8 cellular contexts compared by ENCODE assay signal in the genomic region with DNA sequence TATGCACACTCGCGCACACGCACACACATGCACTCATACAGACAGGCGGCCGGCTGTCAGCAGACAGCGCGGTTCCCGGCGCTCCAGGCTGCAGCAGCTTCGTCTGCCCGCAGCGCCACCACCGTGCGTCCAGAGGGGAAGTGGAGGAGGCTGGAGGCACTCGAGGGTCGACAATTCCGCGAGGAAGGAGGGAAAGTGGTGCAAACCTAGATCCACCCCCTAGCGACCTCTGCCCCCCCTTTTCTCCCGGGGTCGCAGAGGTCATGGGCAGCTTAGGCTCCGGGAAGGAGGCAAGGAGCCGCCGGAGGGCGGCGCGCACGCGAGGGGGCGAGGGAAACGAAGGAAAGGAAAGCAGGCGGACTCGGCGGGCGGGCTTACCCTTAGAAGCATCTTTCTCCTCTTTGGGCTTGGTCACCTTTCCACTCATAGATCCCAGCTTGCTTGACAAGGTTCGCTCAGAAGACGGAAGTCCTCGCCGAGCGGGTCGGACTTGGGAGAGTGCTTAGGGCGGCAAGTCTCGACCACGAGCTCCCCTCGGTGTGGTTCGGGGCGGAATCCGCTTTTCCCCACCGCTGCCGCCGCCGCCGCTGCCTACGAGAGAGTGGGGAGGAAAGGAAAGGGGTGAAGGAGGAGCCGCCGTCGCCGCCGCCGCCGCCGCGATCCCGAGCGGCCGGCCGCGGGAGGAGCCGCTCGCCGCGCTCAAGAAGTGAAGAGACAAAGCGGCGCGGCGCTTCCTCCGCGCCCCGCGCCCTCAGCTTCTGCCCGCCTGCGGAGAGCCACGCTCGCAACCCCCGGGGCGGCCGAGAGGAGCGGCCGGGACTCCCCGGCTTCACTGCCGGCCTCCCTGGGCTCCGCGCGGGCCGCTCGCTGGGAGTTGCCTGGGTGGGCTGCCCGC.
DNase-seq lines count a peak whose midpoint lies in the region; ATAC-seq and TF ChIP-seq lines count a peak whose summit lies in the region.

No MANE protein-coding gene starts in this region.

- no peaks in the 10 kb centered on the region for H3K9me3 ChIP-seq in NT2/D1 (ENCODE audit: insufficient read depth, low read length)
- H3K9me3 ChIP-seq in ovary: no peaks in the 10 kb centered on the region

- ATAC-seq in HG03565 (IDR thresholded peaks at IDR 0.05; ENCODE audit: unreplicated experiment) (no peak), HG03280 (IDR thresholded peaks at IDR 0.05; ENCODE audit: unreplicated experiment) (no peak)

- H3K4me3 ChIP-seq in NT2/D1 (ENCODE audit: insufficient read length, low read depth) (peak overlapping the region; percentile 42), fibroblast of mammary gland (ENCODE audit: control insufficient read depth, low read depth, low read length) (peak overlapping the region; percentile 24), ovary (peak overlapping the region; percentile 29)

- H3K9ac ChIP-seq in NT2/D1 (ENCODE audit: insufficient read length, low read depth): peak overlapping the region; percentile 61

- DNase-seq in EL: peak; percentile 0
- DNase-seq in NT2/D1 (ENCODE audit: low read depth, low spot score): no peak
- DNase-seq in fibroblast of mammary gland (ENCODE audit: low read depth): peak; percentile 13
- DNase-seq in ovary: peak in 4 of 5 donors; percentile 11 to 46 (median 20)
- DNase-seq in GF-D8 (lab: John Stamatoyannopoulos, UW): no peak
- DNase-seq in activated CD4-positive, alpha-beta T cell treated with anti-CD3 and anti-CD28 coated beads, Interleukin-2, amount 50 U/mL, for 48 hours: no peak

- no peak for TF ChIP-seq EP300 in ovary (IDR thresholded peaks at IDR 0.05)

- TF ChIP-seq CTCF in fibroblast of mammary gland (conservative IDR thresholded peaks at IDR 0.05; ENCODE audit: control insufficient read depth, insufficient read depth, low read depth, low read length) (no peak), ovary (IDR thresholded peaks at IDR 0.05) (no peak)

- TF ChIP-seq POLR2A in ovary (IDR thresholded peaks at IDR 0.05): no peak

- H3K4me1 ChIP-seq in NT2/D1 (ENCODE audit: insufficient read depth, insufficient read length) (no peaks in the 10 kb centered on the region), ovary (ENCODE audit: insufficient read depth) (no peaks in the 10 kb centered on the region)

- H3K36me3 ChIP-seq in NT2/D1 (ENCODE audit: insufficient read depth, insufficient read length, low read length) (no peaks in the 10 kb centered on the region), ovary (no peaks in the 10 kb centered on the region)

- 25 to 37% (median 25%) methylated on average over 75 to 97 of the region's 97 CpGs for WGBS in ovary, 3 donors

- no peaks in the 10 kb centered on the region for H3K27me3 ChIP-seq in NT2/D1 (ENCODE audit: insufficient read depth, insufficient read length)
- no peaks in the 10 kb centered on the region for H3K27me3 ChIP-seq in ovary

- H3K27ac ChIP-seq in ovary: no peak overlapping the region

- intact Hi-C loops in ovary (cut with DNase I): no loop called here

Comparison
In these comparisons a context has a peak if more than half of its experiments do, and no peak if none do; other contexts are left out.
1. DNase-seq: peak in EL (single experiment), fibroblast of mammary gland (single experiment) and ovary (4 of 5); none in NT2/D1 (single experiment), GF-D8 (single experiment) and activated CD4-positive, alpha-beta T cell treated with anti-CD3 and anti-CD28 coated beads, Interleukin-2, amount 50 U/mL, for 48 hours (0 of 2).
2. Peak in every context shown above with its lines, with median percentiles within 50 percentile points of each other: H3K4me3 ChIP-seq.